Comparison of ENCODE assay signal across 26 cellular contexts in the genomic region with DNA sequence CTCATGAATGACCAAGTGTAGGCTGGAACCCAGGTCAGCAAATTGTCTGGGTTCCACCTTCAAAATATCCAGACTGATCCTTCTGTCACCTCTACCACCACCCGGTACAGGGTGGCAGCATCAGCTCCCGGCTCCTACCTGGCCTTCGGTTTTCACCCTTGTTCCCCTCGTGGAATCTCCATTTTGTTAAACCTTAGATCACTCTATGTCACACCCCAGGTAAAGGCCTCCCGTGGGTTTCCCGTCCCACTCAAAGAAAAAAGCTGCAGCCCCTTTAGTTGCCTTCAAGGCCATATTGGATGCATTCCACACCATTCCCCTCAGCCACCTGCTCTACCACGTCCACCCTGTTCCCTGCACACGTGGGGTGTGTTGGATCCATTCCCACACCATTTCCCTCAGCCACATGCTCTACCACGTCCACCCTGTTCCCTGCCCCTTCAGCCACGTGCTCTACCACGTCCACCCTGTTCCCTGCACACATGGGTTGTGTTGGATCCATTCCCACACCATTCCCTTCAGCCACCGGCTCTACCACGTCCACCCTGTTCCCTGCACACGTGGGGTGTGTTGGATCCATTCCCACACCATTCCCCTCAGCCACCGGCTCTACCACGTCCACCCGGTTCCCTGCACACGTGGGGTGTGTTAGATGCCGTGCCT. TPM values are rescaled to one million over a fixed set of nuclear protein-coding genes. Genes with fewer than 3 reads are reported as not detected.
DNase-seq lines count a peak whose midpoint lies in the region; ATAC-seq, FAIRE-seq and TF ChIP-seq lines count a peak whose summit lies in the region.
"Had no signal": no experiment of that assay in that cellular context is flagged by ENCODE, and none has a peak within 500 bp of the region (broad histone marks: within the 10 kb centered on the region; RNA-seq: fewer than 3 reads in every experiment).

No MANE protein-coding gene starts in this region.

- H3K4me3 Mint-ChIP-seq in type B pancreatic cell, result no peak overlapping the region
- H3K4me3 Mint-ChIP-seq: CD4-positive, alpha-beta T cell; GM23338 had no signal

- H3K27ac Mint-ChIP-seq in type B pancreatic cell, result no peak overlapping the region
- H3K27ac Mint-ChIP-seq: CD4-positive, alpha-beta T cell; GM23338 had no signal

- no peak overlapping the region for H3K4ac ChIP-seq in neuronal stem cell (ENCODE audit: low read length)

- no peak overlapping the region for H2BK5ac ChIP-seq in neuronal stem cell (ENCODE audit: low read length)

- H2BK120ac ChIP-seq in neuronal stem cell (ENCODE audit: low read depth, low read length), result no peak overlapping the region

- DNase-seq in HTR-8/SVneo (ENCODE audit: insufficient read length, low spot score) (no peak), ecto neural progenitor cell (ENCODE audit: low spot score) (peak; percentile 20), neuronal stem cell (ENCODE audit: low spot score) (no peak), type B pancreatic cell (ENCODE audit: extremely low spot score, unreplicated experiment) (peak; percentile 27), DMS79 treated with DMSO at 0.1 percent for 48 hours (lab: John Stamatoyannopoulos, UW) (no peak), occipital lobe (lab: John Stamatoyannopoulos, UW) (no peak)
- no peak for DNase-seq in activated CD4-positive, alpha-beta T cell treated with anti-CD3 and anti-CD28 coated beads for 4 hours
- DNase-seq: CD4-positive, alpha-beta T cell; COR-L47; IMR-90; NCI-H1105; NCI-H2029 treated with DMSO at 0.1 percent for 48 hours; NCI-H226; NCI-H510A treated with DMSO at 0.1 percent for 48 hours; NCI-H748 treated with DMSO at 0.1 percent for 48 hours; PC-9; SHP77 treated with DMSO at 0.1 percent for 48 hours had no signal

- H3K36me3 ChIP-seq in neuronal stem cell (replicated peaks in 1 of 2; ENCODE audit: control insufficient read depth in 2 of 2, insufficient read depth in 2 of 2, low read length in 2 of 2), result no peaks in the 10 kb centered on the region
- H3K36me3 ChIP-seq: BLaER1 had no signal

- H3K27me3 Mint-ChIP-seq in type B pancreatic cell, result peaks cover 25% of the 10 kb centered on the region

- H2BK15ac ChIP-seq in neuronal stem cell (ENCODE audit: low read length), result no peak overlapping the region

- peak; percentile 69 for FAIRE-seq in HTR-8/SVneo (lab: Jason Lieb, UNC)
- FAIRE-seq: GM12891 had no signal

- no peak overlapping the region for H4K91ac ChIP-seq in neuronal stem cell (ENCODE audit: low read depth, low read length, poor library complexity)

- H3K4me1 ChIP-seq in neuronal stem cell (ENCODE audit: control insufficient read depth in 2 of 2, insufficient read depth in 1 of 2, low read depth in 1 of 2, low read length in 2 of 2), result no peaks in the 10 kb centered on the region

- no peak for ATAC-seq in GM19455 (IDR thresholded peaks at IDR 0.05; ENCODE audit: unreplicated experiment)
- ATAC-seq: GM23338, HCT116 had no signal

- H3K9me3 ChIP-seq in neuronal stem cell (replicated peaks in 1 of 2; ENCODE audit: control insufficient read depth in 2 of 2, insufficient read depth in 1 of 2, low read depth in 1 of 2, low read length in 2 of 2), result peaks cover 0 to 11% of the 10 kb centered on the region in 2 donors

- H2AK5ac ChIP-seq in neuronal stem cell (ENCODE audit: low read depth, low read length), result peak overlapping the region; percentile 43

- peaks cover 24% of the 10 kb centered on the region for H3K36me3 Mint-ChIP-seq in type B pancreatic cell

- H3K27ac ChIP-seq in neuronal stem cell (replicated peaks; ENCODE audit: low read length), result no peak overlapping the region
- H3K27ac ChIP-seq: BLaER1, KMS-11, PC-9, RWPE1 had no signal

- peaks cover 11% of the 10 kb centered on the region for H3K9me3 Mint-ChIP-seq in type B pancreatic cell

- no peak overlapping the region for H4K8ac ChIP-seq in neuronal stem cell (ENCODE audit: low read depth, low read length)

- no peak overlapping the region for H2AFZ ChIP-seq in neuronal stem cell (ENCODE audit: low read length)
- H2AFZ ChIP-seq: GM23338, PC-9 had no signal

- no peak overlapping the region for H3K4me2 ChIP-seq in neuronal stem cell (ENCODE audit: insufficient read depth, low read length, poor library complexity, severe bottlenecking)
- H3K4me2 ChIP-seq: BLaER1, GM23338, KMS-11, PC-9 had no signal

- no peak overlapping the region for H3K14ac ChIP-seq in neuronal stem cell (ENCODE audit: low read length)

- no peaks in the 10 kb centered on the region for H3K4me1 Mint-ChIP-seq in type B pancreatic cell (ENCODE audit: unreplicated experiment)
- H3K4me1 Mint-ChIP-seq: GM23338 had no signal

- H2BK12ac ChIP-seq in neuronal stem cell (ENCODE audit: low read length), result no peak overlapping the region

- no peak overlapping the region for H3K4me3 ChIP-seq in neuronal stem cell (ENCODE audit: low read length in 2 of 2)
- H3K4me3 ChIP-seq: BLaER1, GM23338, PC-9 had no signal

- no peaks in the 10 kb centered on the region for H3K27me3 ChIP-seq in neuronal stem cell (ENCODE audit: control insufficient read depth in 3 of 3, insufficient read depth in 3 of 3, low read depth in 1 of 3, low read length in 3 of 3)
- H3K27me3 ChIP-seq: BLaER1 had no signal

- TF ChIP-seq CTCF in type B pancreatic cell (conservative IDR thresholded peaks at IDR 0.05), result no peak

- H3K79me1 ChIP-seq in neuronal stem cell (ENCODE audit: low read depth, low read length), result no peaks in the 10 kb centered on the region

- H3K23ac ChIP-seq in neuronal stem cell (ENCODE audit: low read depth, low read length, poor library complexity), result no peak overlapping the region

- no peak overlapping the region for H3K18ac ChIP-seq in neuronal stem cell (ENCODE audit: low read length)

- no CpG with 5 or more reads among the region's 19 CpGs for WGBS in neuronal stem cell (ENCODE audit: extremely low coverage in 2 of 2, insufficient read length in 2 of 2, insufficient replicate concordance in 1 of 2), 2 donors

- no peak overlapping the region for H3K9ac ChIP-seq in neuronal stem cell (ENCODE audit: low read depth, low read length, poor library complexity)
- H3K9ac ChIP-seq: BLaER1, KMS-11 had no signal

RNA-seq across cellular contexts. Expression of gene SLC6A13, which starts 23.8 kb away (rescaled TPM):
- 0.08 TPM for polyA plus RNA-seq in neuronal stem cell (2013, experiment 1 of 2)
- polyA plus RNA-seq in neuronal stem cell (2013, experiment 2 of 2), result 0.07 TPM
- total RNA-seq in type B pancreatic cell (ENCODE audit: low replicate concordance) (5.5 and 7.0 TPM in 2 replicates), occipital lobe (10.0 TPM)
- total RNA-seq: A673, G401, GM23338, PC-9 had no signal
- polyA plus RNA-seq: GM23338 had no signal

RNA-seq across cellular contexts. Expression of gene SLC6A12, which starts 24.9 kb away (rescaled TPM):
- 0.18 TPM for polyA plus RNA-seq in neuronal stem cell (2013, experiment 1 of 2)
- polyA plus RNA-seq in neuronal stem cell (2013, experiment 2 of 2), result 0.22 TPM
- total RNA-seq in type B pancreatic cell (ENCODE audit: low replicate concordance) (2.1 and 3.0 TPM in 2 replicates), occipital lobe (4.4 TPM)
- total RNA-seq: A673; CD4-positive, alpha-beta T cell; G401; IMR-90; PC-9 had no signal
- polyA plus RNA-seq: GM23338, IMR-90 had no signal

Comparison
In these comparisons a context has a peak if more than half of its experiments do, and no peak if none do; other contexts are left out.
1. DNase-seq: peak in ecto neural progenitor cell (single experiment) and type B pancreatic cell (single experiment); none in HTR-8/SVneo (single experiment), neuronal stem cell (single experiment), activated CD4-positive, alpha-beta T cell treated with anti-CD3 and anti-CD28 coated beads for 4 hours (0 of 2), DMS79 treated with DMSO at 0.1 percent for 48 hours (single experiment) and occipital lobe (single experiment).